ENCODE assay signal across 14 cellular contexts in genomic region chr12:49867580-49868341, GRCh38. TPM values are rescaled to one million over a fixed set of nuclear protein-coding genes. Genes with fewer than 3 reads are reported as not detected.
DNase-seq lines count a peak whose midpoint lies in the region; ATAC-seq and TF ChIP-seq lines count a peak whose summit lies in the region.
"Had no signal": no experiment of that assay in that cellular context is flagged by ENCODE, and none has a peak within 500 bp of the region (broad histone marks: within the 10 kb centered on the region; RNA-seq: fewer than 3 reads in every experiment).

No MANE protein-coding gene starts in this region.

- H3K4me2 ChIP-seq in HCT116 (ENCODE audit: low read length) (no peak overlapping the region), neuronal stem cell (ENCODE audit: insufficient read depth, low read length, poor library complexity, severe bottlenecking) (no peak overlapping the region)
- H3K4me2 ChIP-seq: BLaER1 treated with 17β-estradiol and CSF1 and Interleukin-3, amounts not matched to agents 10 nM and 100 nM had no signal

- CTCF ChIA-PET in HCT116 (lab: Charles Lee), result interaction anchor here (0.8 to 3.3 kb wide), 9 partner anchors 10 to 202 kb away, joined by 3 to 26 read pairs (median 7); no protein-coding TSS in a partner anchor

- intact Hi-C loops in HCT116 (cut with micrococcal nuclease), result loop anchor here (5.0 kb wide), 2 partner anchors 100 to 190 kb away; partner anchors contain the start of gene ASIC1

- no peak overlapping the region for H3K23ac ChIP-seq in neuronal stem cell (ENCODE audit: low read depth, low read length, poor library complexity)

- H3K14ac ChIP-seq in neuronal stem cell (ENCODE audit: low read length), result no peak overlapping the region

- H3K4me1 ChIP-seq in HCT116 (ENCODE audit: control insufficient read depth in 1 of 2, insufficient read depth in 2 of 2, low read length in 2 of 2), result peaks cover 0 to 11% of the 10 kb centered on the region in 2 experiments; a peak in 1 of 4 replicates
- peaks cover 4% of the 10 kb centered on the region for H3K4me1 ChIP-seq in RWPE2 (ENCODE audit: insufficient read depth, poor library complexity, severe bottlenecking)
- peaks cover 0 to 5% of the 10 kb centered on the region in 2 donors for H3K4me1 ChIP-seq in neuronal stem cell (ENCODE audit: control insufficient read depth in 2 of 2, insufficient read depth in 1 of 2, low read depth in 1 of 2, low read length in 2 of 2)
- H3K4me1 ChIP-seq: HAP-1 had no signal

- TF ChIP-seq POLR2A in HCT116 (IDR thresholded peaks at IDR 0.05; ENCODE audit: borderline replicate concordance, extremely low read depth, insufficient read depth, insufficient read length), result no peak

- H3K27ac ChIP-seq in HCT116 (ENCODE audit: low read depth, low read length) (no peak overlapping the region), RWPE2 (ENCODE audit: poor library complexity, severe bottlenecking) (no peak overlapping the region), neuronal stem cell (replicated peaks; ENCODE audit: low read length) (no peak overlapping the region)
- H3K27ac ChIP-seq: BLaER1 treated with 17β-estradiol and CSF1 and Interleukin-3, amounts not matched to agents 10 nM and 100 nM; suprapubic skin had no signal

- H2BK15ac ChIP-seq in neuronal stem cell (ENCODE audit: low read length), result no peak overlapping the region

- peak overlapping the region; percentile 32 for H3K18ac ChIP-seq in neuronal stem cell (ENCODE audit: low read length)

- H3K9ac ChIP-seq in HCT116 (ENCODE audit: low read length), result no peak overlapping the region
- peak overlapping the region; percentile 57 for H3K9ac ChIP-seq in neuronal stem cell (ENCODE audit: low read depth, low read length, poor library complexity)

- H2AK5ac ChIP-seq in neuronal stem cell (ENCODE audit: low read depth, low read length), result peak overlapping the region; percentile 14

- WGBS in neuronal stem cell (ENCODE audit: extremely low coverage in 2 of 2, insufficient read length in 2 of 2, insufficient replicate concordance in 1 of 2), 2 donors, result no CpG with 5 or more reads among the region's 11 CpGs

- H3K27me3 ChIP-seq in HCT116 (ENCODE audit: insufficient read depth, low read length) (no peaks in the 10 kb centered on the region), RWPE2 (ENCODE audit: insufficient read depth, poor library complexity, severe bottlenecking) (no peaks in the 10 kb centered on the region), neuronal stem cell (ENCODE audit: control insufficient read depth in 3 of 3, insufficient read depth in 3 of 3, low read depth in 1 of 3, low read length in 3 of 3) (peaks cover 0 to 68% (median 0%) of the 10 kb centered on the region in 3 experiments)
- H3K27me3 ChIP-seq: BLaER1 treated with 17β-estradiol and CSF1 and Interleukin-3, amounts not matched to agents 10 nM and 100 nM; pancreas; suprapubic skin had no signal

- H2AFZ ChIP-seq in HCT116 (ENCODE audit: low read depth, low read length, poor library complexity, severe bottlenecking) (peak overlapping the region; percentile 52), neuronal stem cell (ENCODE audit: low read length) (no peak overlapping the region)

- no peak overlapping the region for H3K4me3 ChIP-seq in HCT116 (replicated peaks in 1 of 2; ENCODE audit: low read depth in 1 of 2, low read length in 2 of 2)
- no peak overlapping the region for H3K4me3 ChIP-seq in RWPE2 (ENCODE audit: severe bottlenecking)
- H3K4me3 ChIP-seq in fibroblast of pulmonary artery (replicated peaks; ENCODE audit: low read depth, low read length), result no peak overlapping the region
- no peak overlapping the region for H3K4me3 ChIP-seq in neuronal stem cell (ENCODE audit: low read length in 2 of 2)
- H3K4me3 ChIP-seq: BLaER1 treated with 17β-estradiol and CSF1 and Interleukin-3, amounts not matched to agents 10 nM and 100 nM; HAP-1; pancreas; suprapubic skin had no signal

- H3K79me1 ChIP-seq in neuronal stem cell (ENCODE audit: low read depth, low read length), result no peaks in the 10 kb centered on the region

- no peaks in the 10 kb centered on the region for H3K79me2 ChIP-seq in HCT116 (ENCODE audit: insufficient read depth, low read length)

- no peaks in the 10 kb centered on the region for H4K20me1 ChIP-seq in HCT116 (ENCODE audit: insufficient read depth)
- H4K20me1 ChIP-seq: BLaER1 treated with 17β-estradiol and CSF1 and Interleukin-3, amounts not matched to agents 10 nM and 100 nM had no signal

- POLR2A ChIA-PET in HCT116 (lab: Charles Lee), result interaction anchor here (1.3 to 1.5 kb wide), 2 partner anchors 172 to 188 kb away, joined by 3 to 5 read pairs; no protein-coding TSS in a partner anchor

- no peak overlapping the region for H2BK12ac ChIP-seq in neuronal stem cell (ENCODE audit: low read length)

- no TSS peak for BruUV-seq in HCT116 (replicated peaks; lab: Mats Ljungman, UMichigan)

- H3K9me2 ChIP-seq in HCT116 (ENCODE audit: insufficient read depth), result no peaks in the 10 kb centered on the region

- no peak overlapping the region for H2BK5ac ChIP-seq in neuronal stem cell (ENCODE audit: low read length)

- TF ChIP-seq CTCF in HCT116 (IDR thresholded peaks at IDR 0.05 in 2 of 3, conservative IDR thresholded peaks at IDR 0.05 in 1 of 3; ENCODE audit: borderline replicate concordance in 1 of 3, insufficient read depth in 1 of 3, low read depth in 2 of 3, low read length in 2 of 3), result no peak
- TF ChIP-seq CTCF in RWPE2 (IDR thresholded peaks at IDR 0.05; ENCODE audit: poor library complexity, severe bottlenecking), result no peak
- no peak for TF ChIP-seq CTCF in fibroblast of pulmonary artery (IDR thresholded peaks at IDR 0.05; ENCODE audit: low read length, missing control alignments)

- H3K4ac ChIP-seq in neuronal stem cell (ENCODE audit: low read length), result no peak overlapping the region

- RAD21 ChIA-PET in HCT116 (lab: Charles Lee; ENCODE audit: low non-redundant PET in 1 of 2, low total read pairs in 2 of 2, uncharacterized antibody in 2 of 2, unreplicated experiment in 2 of 2), result interaction anchor here (0.9 to 2.0 kb wide), 4 partner anchors 99 to 203 kb away, joined by 3 to 9 read pairs (median 6); no protein-coding TSS in a partner anchor

- TF ChIP-seq RAD21 in HCT116 (IDR thresholded peaks at IDR 0.05; ENCODE audit: low read depth), result no peak

- H3K9me3 ChIP-seq in HCT116 (ENCODE audit: control insufficient read depth in 1 of 2, insufficient read depth in 1 of 2, low read depth in 1 of 2, low read length in 2 of 2) (no peaks in the 10 kb centered on the region), RWPE2 (ENCODE audit: severe bottlenecking) (no peaks in the 10 kb centered on the region), neuronal stem cell (replicated peaks in 1 of 2; ENCODE audit: control insufficient read depth in 2 of 2, insufficient read depth in 1 of 2, low read depth in 1 of 2, low read length in 2 of 2) (no peaks in the 10 kb centered on the region)
- H3K9me3 ChIP-seq: BLaER1 treated with 17β-estradiol and CSF1 and Interleukin-3, amounts not matched to agents 10 nM and 100 nM; HAP-1; pancreas; suprapubic skin had no signal

- H4K8ac ChIP-seq in neuronal stem cell (ENCODE audit: low read depth, low read length), result no peak overlapping the region

- ATAC-seq in HCT116 (peak; percentile 19), RWPE2 (ENCODE audit: low read depth) (peak; percentile 54), HG02981 (IDR thresholded peaks at IDR 0.05; ENCODE audit: unreplicated experiment) (no peak)

- H3K36me3 ChIP-seq in HCT116 (ENCODE audit: control insufficient read depth in 1 of 2, insufficient read depth in 2 of 2, low read length in 2 of 2) (no peaks in the 10 kb centered on the region), RWPE2 (ENCODE audit: low read depth) (no peaks in the 10 kb centered on the region), neuronal stem cell (replicated peaks in 1 of 2; ENCODE audit: control insufficient read depth in 2 of 2, insufficient read depth in 2 of 2, low read length in 2 of 2) (no peaks in the 10 kb centered on the region)
- H3K36me3 ChIP-seq: BLaER1 treated with 17β-estradiol and CSF1 and Interleukin-3, amounts not matched to agents 10 nM and 100 nM; HAP-1; pancreas; suprapubic skin had no signal

- H2BK120ac ChIP-seq in neuronal stem cell (ENCODE audit: low read depth, low read length), result no peak overlapping the region

- DNase-seq in HCT116 (ENCODE audit: low read depth, low spot score) (no peak), RWPE2 (ENCODE audit: low spot score) (no peak), fibroblast of pulmonary artery (ENCODE audit: low read depth) (peak; percentile 43), neuronal stem cell (ENCODE audit: low spot score) (no peak), NCI-H524 (lab: John Stamatoyannopoulos, UW) (no peak), SK-N-DZ (ENCODE audit: low spot score) (no peak)
- DNase-seq in stimulated activated CD4-positive, alpha-beta T cell treated with anti-CD3 and anti-CD28 coated beads, Interleukin-4, amount 100 ng/mL, for 4 hours, result no peak
- DNase-seq: NCI-H526 treated with DMSO at 0.1 percent for 48 hours had no signal

- no peak overlapping the region for H4K91ac ChIP-seq in neuronal stem cell (ENCODE audit: low read depth, low read length, poor library complexity)

RNA-seq across cellular contexts. Expression of gene BCDIN3D, which starts 24.9 kb away (rescaled TPM):
- total RNA-seq in HCT116 (2021; ENCODE audit: unreplicated experiment), result 5.7 TPM
- polyA plus RNA-seq in HCT116 (2012), result 2.0 and 3.4 TPM in 2 replicates
- 5.6 TPM for polyA plus RNA-seq in neuronal stem cell (2013, experiment 1 of 2)
- 6.0 TPM for polyA plus RNA-seq in neuronal stem cell (2013, experiment 2 of 2)
- 4.4 and 5.3 TPM in 2 replicates for polyA plus RNA-seq in SK-N-DZ (2014; cell fraction: cytosol; rRNA removed)
- 2.6 and 4.6 TPM in 2 replicates for polyA plus RNA-seq in SK-N-DZ (2014; cell fraction: nucleus; rRNA removed)

RNA-seq across cellular contexts. Expression of gene FAIM2, which starts 35.9 kb away (rescaled TPM):
- total RNA-seq in HCT116 (2021; ENCODE audit: unreplicated experiment), result not detected
- polyA plus RNA-seq in HCT116 (2012), result not detected in 2 replicates
- polyA plus RNA-seq in neuronal stem cell (2013, experiment 1 of 2), result 5.6 TPM
- polyA plus RNA-seq in neuronal stem cell (2013, experiment 2 of 2), result 4.9 TPM
- 39.4 and 53.6 TPM in 2 replicates for polyA plus RNA-seq in SK-N-DZ (2014; cell fraction: cytosol; rRNA removed)
- 19.5 and 37.3 TPM in 2 replicates for polyA plus RNA-seq in SK-N-DZ (2014; cell fraction: nucleus; rRNA removed)
- total RNA-seq: kidney epithelial cell had no signal

RNA-seq across cellular contexts. Expression of gene NCKAP5L, which starts 39.5 kb away (rescaled TPM):
- total RNA-seq in HCT116 (2021; ENCODE audit: unreplicated experiment), result 12.1 TPM
- polyA plus RNA-seq in HCT116 (2012), result 5.1 and 6.6 TPM in 2 replicates
- 12.5 TPM for polyA plus RNA-seq in neuronal stem cell (2013, experiment 1 of 2)
- polyA plus RNA-seq in neuronal stem cell (2013, experiment 2 of 2), result 13.0 TPM
- 10.8 and 11.1 TPM in 2 replicates for polyA plus RNA-seq in SK-N-DZ (2014; cell fraction: cytosol; rRNA removed)
- polyA plus RNA-seq in SK-N-DZ (2014; cell fraction: nucleus; rRNA removed), result 15.1 and 16.3 TPM in 2 replicates
